ENCODE assay signal across 23 cellular contexts in genomic region chr6:118523216-118523615, GRCh38. TPM values are rescaled to one million over a fixed set of nuclear protein-coding genes. Genes with fewer than 3 reads are reported as not detected.
"Had no signal": no experiment of that assay in that cellular context is flagged by ENCODE, and none has a peak within 500 bp of the region (broad histone marks: within the 10 kb centered on the region; RNA-seq: fewer than 3 reads in every experiment).

No MANE protein-coding gene starts in this region.

- ATAC-seq: activated T-cell treated with anti-CD3 and anti-CD28 coated beads, Interleukin-2, amount 50 U/mL, for 72 hours; gastroesophageal sphincter; heart left ventricle; stimulated activated naive B cell treated with anti-CD40 and anti-IgM and Interleukin-4, amounts not matched to agents 10 μg/mL and 1 μg/mL and 100 μg/mL, for 72 hours had no signal

- H3K27me3 ChIP-seq: ascending aorta, esophagus muscularis mucosa, gastroesophageal sphincter, heart left ventricle, spleen, tibial nerve had no signal

- H3K9me3 Mint-ChIP-seq: activated naive CD4-positive, alpha-beta T cell treated with anti-CD3 and anti-CD28 coated beads, Interleukin-2, amount 50 U/mL, for 24 hours; nephron progenitor cell had no signal

- DNase-seq: activated CD4-positive, alpha-beta T cell treated with anti-CD3 and anti-CD28 coated beads, Interleukin-2, amount 50 U/mL, for 1 hour; activated CD8-positive, alpha-beta memory T cell treated with anti-CD3 and anti-CD28 coated beads, Interleukin-2, amount 50 U/mL, for 4 hours; activated gamma-delta T cell; activated T-cell treated with anti-CD3 and anti-CD28 coated beads, Interleukin-2, amount 50 U/mL, for 72 hours; cortex of kidney; effector CD4-positive, alpha-beta T cell; heart left ventricle; left ventricle myocardium inferior; mammary epithelial cell; midbrain; nephron progenitor cell; occipital lobe; retina; spleen; stimulated activated CD4-positive, alpha-beta T cell treated with anti-CD3 and anti-CD28 coated beads, Interleukin-4, amount 100 ng/mL, for 4 hours; stimulated activated naive B cell treated with anti-CD40 and anti-IgM and Interleukin-4, amounts not matched to agents 10 μg/mL and 1 μg/mL and 100 μg/mL, for 72 hours; T1000 had no signal

- H3K27ac ChIP-seq: ascending aorta, esophagus muscularis mucosa, gastroesophageal sphincter, heart left ventricle, left ventricle myocardium inferior, spleen, tibial nerve had no signal

- H3K27ac Mint-ChIP-seq: activated naive CD4-positive, alpha-beta T cell treated with anti-CD3 and anti-CD28 coated beads, Interleukin-2, amount 50 U/mL, for 24 hours; activated T-cell treated with anti-CD3 and anti-CD28 coated beads, Interleukin-2, amount 50 U/mL, for 72 hours; nephron progenitor cell; stimulated activated naive B cell treated with anti-CD40 and anti-IgM and Interleukin-4, amounts not matched to agents 10 μg/mL and 1 μg/mL and 100 μg/mL, for 72 hours had no signal

- H3K36me3 ChIP-seq: ascending aorta, gastroesophageal sphincter had no signal

- H3K4me3 ChIP-seq: ascending aorta, esophagus muscularis mucosa, gastroesophageal sphincter, heart left ventricle, left ventricle myocardium inferior, spleen, tibial nerve had no signal

- H3K4me3 Mint-ChIP-seq: activated naive CD4-positive, alpha-beta T cell treated with anti-CD3 and anti-CD28 coated beads, Interleukin-2, amount 50 U/mL, for 24 hours; activated T-cell treated with anti-CD3 and anti-CD28 coated beads, Interleukin-2, amount 50 U/mL, for 72 hours; nephron progenitor cell; stimulated activated naive B cell treated with anti-CD40 and anti-IgM and Interleukin-4, amounts not matched to agents 10 μg/mL and 1 μg/mL and 100 μg/mL, for 72 hours had no signal

- H3K27me3 Mint-ChIP-seq: activated naive CD4-positive, alpha-beta T cell treated with anti-CD3 and anti-CD28 coated beads, Interleukin-2, amount 50 U/mL, for 24 hours; stimulated activated naive B cell treated with anti-CD40 and anti-IgM and Interleukin-4, amounts not matched to agents 10 μg/mL and 1 μg/mL and 100 μg/mL, for 72 hours had no signal

- H3K4me1 ChIP-seq: spleen had no signal

- H3K4me1 Mint-ChIP-seq: nephron progenitor cell had no signal

- H3K9me3 ChIP-seq: ascending aorta, esophagus muscularis mucosa, gastroesophageal sphincter, heart left ventricle, left ventricle myocardium inferior, spleen, tibial nerve had no signal

RNA-seq across cellular contexts. Expression of gene PLN, which starts 24.9 kb away (rescaled TPM):
- total RNA-seq: activated T-cell treated with anti-CD3 and anti-CD28 coated beads, Interleukin-2, amount 50 U/mL, for 72 hours; kidney epithelial cell; mammary epithelial cell had no signal
